Comparison of ENCODE assay signal across 19 cellular contexts in genomic region chr15:59841036-59841435, GRCh38.
A peak's percentile ranks its signal among the peaks of the same experiment; 100 is the strongest.
DNase-seq lines count a peak whose midpoint lies in the region; FAIRE-seq and TF ChIP-seq lines count a peak whose summit lies in the region.
"Had no signal": no experiment of that assay in that cellular context is flagged by ENCODE, and none has a peak within 500 bp of the region (broad histone marks: within the 10 kb centered on the region; RNA-seq: fewer than 3 reads in every experiment).

No MANE protein-coding gene starts in this region.

- peaks cover 52% of the 10 kb centered on the region for H3K4me1 ChIP-seq in SJCRH30
- H3K4me1 ChIP-seq: A549; BLaER1 treated with 17β-estradiol and CSF1 and Interleukin-3, amounts not matched to agents 10 nM and 100 nM; Caco-2 had no signal

- DNase-seq in NCI-H2029 (lab: John Stamatoyannopoulos, UW) (peak; percentile 11), NCI-H2029 treated with DMSO at 0.1 percent for 48 hours (lab: John Stamatoyannopoulos, UW) (no peak), GM12891 (ENCODE audit: insufficient read length, low spot score) (no peak), SJCRH30 (peak in 1 of 2 experiments; percentile 53), GF-D8 (lab: John Stamatoyannopoulos, UW) (no peak)
- DNase-seq: AML-193; Caco-2; Calu3; CD4-positive, alpha-beta T cell; CD8-positive, alpha-beta T cell; DMS79 treated with DMSO at 0.1 percent for 48 hours had no signal

- no peaks in the 10 kb centered on the region for H3K27me3 ChIP-seq in SJCRH30
- H3K27me3 ChIP-seq: BLaER1 treated with 17β-estradiol and CSF1 and Interleukin-3, amounts not matched to agents 10 nM and 100 nM had no signal

- H3K4me3 ChIP-seq in SJCRH30, result no peak overlapping the region
- H3K4me3 ChIP-seq: A549; BLaER1 treated with 17β-estradiol and CSF1 and Interleukin-3, amounts not matched to agents 10 nM and 100 nM; GM12878 had no signal

- no peak for TF ChIP-seq POLR2A in GM12891 (IDR thresholded peaks at IDR 0.05; ENCODE audit: low read depth, low read length)

- no peaks in the 10 kb centered on the region for H3K9me3 ChIP-seq in SJCRH30 (replicated peaks)
- H3K9me3 ChIP-seq: A549; BLaER1 treated with 17β-estradiol and CSF1 and Interleukin-3, amounts not matched to agents 10 nM and 100 nM; Caco-2 had no signal

- peak overlapping the region; percentile 43 for H3K27ac ChIP-seq in SJCRH30
- H3K27ac ChIP-seq: 22Rv1; A549; BLaER1 treated with 17β-estradiol and CSF1 and Interleukin-3, amounts not matched to agents 10 nM and 100 nM; C4-2B had no signal

- FAIRE-seq in GM12891 (lab: Jason Lieb, UNC), result peak; percentile 51
- FAIRE-seq: A549, D721Med, G401.6, GM12878, GM19239 had no signal

- H3K36me3 ChIP-seq in SJCRH30, result no peaks in the 10 kb centered on the region
- H3K36me3 ChIP-seq: BLaER1 treated with 17β-estradiol and CSF1 and Interleukin-3, amounts not matched to agents 10 nM and 100 nM had no signal

TF ChIP-seq in GM12891, 5 proteins besides CTCF, POLR2A, EP300 and RAD21:
- TF ChIP-seq POU2F2 (IDR thresholded peaks at IDR 0.05; ENCODE audit: low read depth, low read length) (no peak), SPI1 (IDR thresholded peaks at IDR 0.05; ENCODE audit: low read depth, low read length) (no peak), PAX5 (IDR thresholded peaks at IDR 0.05; ENCODE audit: insufficient read depth, low read length, severe bottlenecking) (no peak), TAF1 (IDR thresholded peaks at IDR 0.05; ENCODE audit: low read depth, low read length) (no peak), POLR2AphosphoS5 (IDR thresholded peaks at IDR 0.05; ENCODE audit: low read depth, low read length) (no peak)
